9 cellular contexts compared by ENCODE assay signal in genomic region chr6:14144678-14145113, GRCh38. TPM values are rescaled to one million over a fixed set of nuclear protein-coding genes. Genes with fewer than 3 reads are reported as not detected.
A peak's percentile ranks its signal among the peaks of the same experiment; 100 is the strongest.
DNase-seq lines count a peak whose midpoint lies in the region; ATAC-seq, FAIRE-seq and TF ChIP-seq lines count a peak whose summit lies in the region.
"Had no signal": no experiment of that assay in that cellular context is flagged by ENCODE, and none has a peak within 500 bp of the region (broad histone marks: within the 10 kb centered on the region; RNA-seq: fewer than 3 reads in every experiment).

No MANE protein-coding gene starts in this region.

- peaks cover 8% of the 10 kb centered on the region for H3K27me3 ChIP-seq in bronchial epithelial cell (ENCODE audit: control insufficient read depth, insufficient read depth, low read length)

- H3K9me3 ChIP-seq in kidney (ENCODE audit: control insufficient read depth in 1 of 2, low read length in 2 of 2): no peaks in the 10 kb centered on the region

- peaks cover 42% of the 10 kb centered on the region for H3K4me1 Mint-ChIP-seq in activated B cell treated with CpG ODN at 0.5 μM for 24 hours

- H3K4me3 Mint-ChIP-seq in activated B cell treated with CpG ODN at 0.5 μM for 24 hours: peak overlapping the region; percentile 20

- POLR2A ChIA-PET in activated B cell treated with CpG ODN at 0.5 μM for 24 hours (lab: Charles Lee): interaction anchor here (0.6 to 1.4 kb wide), 3 partner anchors 10 to 1038 kb away, joined by 3 to 5 read pairs (median 4); no protein-coding TSS in a partner anchor

- no peak overlapping the region for H3K27ac ChIP-seq in kidney (ENCODE audit: low read depth in 2 of 2, low read length in 2 of 2)
- H3K27ac ChIP-seq: skin epidermis had no signal

- intact Hi-C loops in activated B cell treated with CpG ODN at 0.5 μM for 24 hours (cut with micrococcal nuclease): loop anchor here (1.0 to 5.0 kb wide), 7 partner anchors 77 to 1478 kb away; no protein-coding TSS in a partner anchor
- intact Hi-C loops in kidney (cut with DNase I): no loop called here

- H3K36me3 Mint-ChIP-seq in activated B cell treated with CpG ODN at 0.5 μM for 24 hours (ENCODE audit: low read depth): peaks cover 55% of the 10 kb centered on the region

- H3K36me3 ChIP-seq in bronchial epithelial cell (ENCODE audit: control insufficient read depth, insufficient read depth, low read length) (no peaks in the 10 kb centered on the region), kidney (ENCODE audit: control insufficient read depth in 1 of 2, insufficient read depth in 2 of 2, low read length in 2 of 2) (no peaks in the 10 kb centered on the region)

- H3K27ac Mint-ChIP-seq in activated B cell treated with CpG ODN at 0.5 μM for 24 hours: peak overlapping the region; percentile 62

- ATAC-seq in HG02973 (IDR thresholded peaks at IDR 0.05; ENCODE audit: unreplicated experiment) (peak; percentile 62), activated B cell treated with CpG ODN at 0.5 μM for 24 hours (ENCODE audit: low read depth) (peak; percentile 84)

- CTCF ChIA-PET in activated B cell treated with CpG ODN at 0.5 μM for 24 hours (lab: Charles Lee): interaction anchor here (0.7 to 8.3 kb wide), 12 partner anchors 8 to 1427 kb away, joined by 3 to 92 read pairs (median 5); no protein-coding TSS in a partner anchor

- H3K9me3 Mint-ChIP-seq in activated B cell treated with CpG ODN at 0.5 μM for 24 hours: no peaks in the 10 kb centered on the region

- peaks cover 0 to 20% of the 10 kb centered on the region in 2 donors for H3K4me1 ChIP-seq in kidney (ENCODE audit: control insufficient read depth in 1 of 2, insufficient read depth in 1 of 2, low read depth in 1 of 2, low read length in 2 of 2)

- H3K9ac ChIP-seq in kidney (ENCODE audit: low read length in 2 of 2): no peak overlapping the region

- no peaks in the 10 kb centered on the region for H3K27me3 Mint-ChIP-seq in activated B cell treated with CpG ODN at 0.5 μM for 24 hours

- TF ChIP-seq CTCF in GM13977 (IDR thresholded peaks at IDR 0.05; ENCODE audit: extremely low read depth, insufficient read depth, missing control alignments) (peak; percentile 96), activated B cell treated with CpG ODN at 0.5 μM for 24 hours (IDR thresholded peaks at IDR 0.05) (peak; percentile 57), bronchial epithelial cell (IDR thresholded peaks at IDR 0.05; ENCODE audit: insufficient read depth, low read length, severe bottlenecking) (peak; percentile 91), kidney (IDR thresholded peaks at IDR 0.05; ENCODE audit: borderline replicate concordance, extremely low read depth, insufficient read depth) (peak; percentile 91)

- H3K4me3 ChIP-seq in bronchial epithelial cell (ENCODE audit: low read depth, low read length) (no peak overlapping the region), kidney (ENCODE audit: low read length in 2 of 2) (no peak overlapping the region)
- H3K4me3 ChIP-seq: skin epidermis had no signal

- in situ Hi-C loops in GM13977 (cut with MboI; ENCODE audit: low pct_unique_long_range_greater_than_20kb, low sequenced_read_pairs, unreplicated experiment): loop anchor here (10.0 kb wide), 1 partner anchor 240 kb away; no protein-coding TSS in a partner anchor

- DNase-seq in GM13977 (ENCODE audit: low spot score) (peak; percentile 83), NCI-H2196 (lab: John Stamatoyannopoulos, UW; ENCODE audit: unreplicated experiment) (peak; percentile 57), activated B cell treated with CpG ODN at 0.5 μM for 24 hours (peak; percentile 63), bronchial epithelial cell (ENCODE audit: low read depth) (peak; percentile 36), kidney (peak; percentile 86), NCI-H1048 (lab: John Stamatoyannopoulos, UW) (no peak)
- DNase-seq in stimulated activated CD4-positive, alpha-beta T cell treated with anti-CD3 and anti-CD28 coated beads, Interleukin-4, amount 100 ng/mL, for 24 hours: peak; percentile 81

- FAIRE-seq in bronchial epithelial cell (lab: Jason Lieb, UNC): no peak
- no peak for FAIRE-seq in kidney (lab: Jason Lieb, UNC)

RNA-seq across cellular contexts. Expression of gene CD83, which starts 27.1 kb away (rescaled TPM):
- 483 and 492 TPM in 2 replicates for total RNA-seq in activated B cell treated with CpG ODN at 0.5 μM for 24 hours
- total RNA-seq in bronchial epithelial cell: 0.53 and 1.0 TPM in 2 replicates
- total RNA-seq in kidney: 4.0 TPM
- 15.4 TPM for polyA plus RNA-seq in kidney (ENCODE audit: insufficient read depth, low read depth, low replicate concordance)

Comparison
In these comparisons a context has a peak if more than half of its experiments do, and no peak if none do; other contexts are left out.
1. RNA of gene CD83, which starts 27.1 kb away (total RNA-seq): 483 to 492 TPM in activated B cell treated with CpG ODN at 0.5 μM for 24 hours; 4.0 TPM in kidney (single experiment) and 0.53 to 1.0 TPM in bronchial epithelial cell; every median in the first group is over 10 times any median in the second.
2. Peak in every context shown above with its lines, with median percentiles within 50 percentile points of each other: CTCF ChIP-seq.